Comparison of ENCODE assay signal across 1 cellular context in genomic region chr6:15330174-15330934, GRCh38.
A peak's percentile ranks its signal among the peaks of the same experiment; 100 is the strongest.
TF ChIP-seq lines count a peak whose summit lies in the region.

No MANE protein-coding gene starts in this region.

TF ChIP-seq in GM12878, 131 proteins besides CTCF, POLR2A, EP300 and RAD21 (continued from another document):
- no peak for TF ChIP-seq PBX3 (IDR thresholded peaks at IDR 0.05; ENCODE audit: insufficient replicate concordance, low read depth, low read length)
- TF ChIP-seq TAF1 (IDR thresholded peaks at IDR 0.05; ENCODE audit: borderline replicate concordance, low read depth, low read length), result no peak
- TF ChIP-seq SREBF2 (IDR thresholded peaks at IDR 0.05; ENCODE audit: low read length), result no peak
- no peak for TF ChIP-seq MAX (IDR thresholded peaks at IDR 0.05; ENCODE audit: low read depth, low read length)
- no peak for TF ChIP-seq NKRF (conservative IDR thresholded peaks at IDR 0.05)
- no peak for TF ChIP-seq ATF2 (IDR thresholded peaks at IDR 0.05; ENCODE audit: low read length)
- no peak for TF ChIP-seq CBFB (IDR thresholded peaks at IDR 0.05; ENCODE audit: low read depth)
- no peak for TF ChIP-seq ZNF274 (IDR thresholded peaks at IDR 0.05; ENCODE audit: insufficient read depth, insufficient read length)
- 0 out of 4 replicates have a peak, but pooled peaks of 1 of the 2 experiments have one; percentile 12 for TF ChIP-seq ETV6 (conservative IDR thresholded peaks at IDR 0.05 in 1 of 2, IDR thresholded peaks at IDR 0.05 in 1 of 2; ENCODE audit: borderline replicate concordance in 1 of 2, low read depth in 1 of 2)
- no peak for TF ChIP-seq POLR2AphosphoS2 (IDR thresholded peaks at IDR 0.05; ENCODE audit: low read depth, low read length)
- TF ChIP-seq NBN (IDR thresholded peaks at IDR 0.05), result 0 out of 2 replicates have a peak, but pooled peaks have one; percentile 35
- no peak for TF ChIP-seq SP1 (IDR thresholded peaks at IDR 0.05; ENCODE audit: low read depth, low read length)
- no peak for TF ChIP-seq ZZZ3 (IDR thresholded peaks at IDR 0.05; ENCODE audit: control insufficient read depth, insufficient read length, low read depth)
- no peak for TF ChIP-seq RFX5 (IDR thresholded peaks at IDR 0.05; ENCODE audit: low read depth, low read length)
- no peak for TF ChIP-seq FOXK2 (IDR thresholded peaks at IDR 0.05)
- no peak for TF ChIP-seq TCF7 (IDR thresholded peaks at IDR 0.05; ENCODE audit: borderline replicate concordance)
- TF ChIP-seq RUNX3 (IDR thresholded peaks at IDR 0.05; ENCODE audit: low read length), result peak; percentile 83
- TF ChIP-seq NR2C2 (IDR thresholded peaks at IDR 0.05; ENCODE audit: borderline replicate concordance, control insufficient read depth, insufficient read length, low read depth), result no peak
- TF ChIP-seq CREM (IDR thresholded peaks at IDR 0.05; ENCODE audit: low read depth), result no peak
